8 cellular contexts compared by ENCODE assay signal in the genomic region with DNA sequence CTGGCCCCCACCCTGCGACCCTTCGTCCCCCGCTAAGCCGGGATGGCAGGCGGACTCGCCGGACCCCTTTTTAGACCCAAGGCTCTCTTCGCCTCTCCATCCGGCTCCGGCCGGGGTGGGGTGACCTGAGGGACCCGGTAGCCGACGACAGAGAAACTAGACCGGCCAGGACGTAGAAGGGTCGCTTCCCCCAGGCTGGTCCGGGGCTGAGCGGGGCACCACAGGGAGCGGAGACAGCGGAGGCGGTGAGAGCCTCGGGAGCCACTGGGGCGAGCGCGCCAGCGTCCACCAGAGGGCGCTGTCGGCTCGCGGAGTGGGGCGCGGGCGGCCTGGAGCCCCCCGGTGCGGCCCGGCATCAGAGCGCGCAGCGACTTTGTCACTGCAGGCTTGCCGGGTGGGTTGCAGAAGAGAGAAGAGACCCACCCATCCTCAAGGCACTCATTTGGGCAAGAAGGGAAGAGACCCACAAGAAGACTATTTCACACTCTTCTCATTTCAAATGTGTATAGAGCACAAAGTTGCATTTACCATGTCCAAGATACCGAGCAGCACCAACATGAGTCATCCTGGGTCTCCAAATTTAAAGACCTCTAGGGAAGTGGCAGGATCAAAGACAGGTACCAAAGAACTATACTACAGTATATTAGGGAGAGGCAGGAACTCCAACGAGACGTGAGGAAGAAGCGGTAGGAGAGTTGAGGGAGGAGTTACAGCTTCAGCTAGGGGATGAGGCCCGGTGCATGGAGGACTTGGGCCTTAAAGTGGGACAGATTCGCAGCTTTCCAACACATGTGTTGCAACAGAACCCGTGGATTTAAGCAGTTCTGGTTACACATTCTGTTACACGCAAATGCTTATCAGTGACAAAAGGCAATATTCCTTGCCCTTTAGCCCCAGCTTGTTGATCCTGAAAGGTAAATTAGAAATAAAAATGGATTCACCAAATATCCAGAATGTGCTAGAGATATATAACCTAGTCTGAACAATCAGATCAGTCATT. TPM values are rescaled to one million over a fixed set of nuclear protein-coding genes. Genes with fewer than 3 reads are reported as not detected.
A peak's percentile ranks its signal among the peaks of the same experiment; 100 is the strongest.
DNase-seq lines count a peak whose midpoint lies in the region; ATAC-seq and TF ChIP-seq lines count a peak whose summit lies in the region.

No MANE protein-coding gene starts in this region.

- H3K9me3 ChIP-seq in PC-9 (ENCODE audit: insufficient read depth, low read depth): no peaks in the 10 kb centered on the region; the same call in 1 of the 2 replicates

- no peaks in the 10 kb centered on the region for H4K20me1 ChIP-seq in PC-9 (ENCODE audit: insufficient read depth)

- peak overlapping the region; percentile 97 for H3K4me2 ChIP-seq in PC-9

- no peaks in the 10 kb centered on the region for H3K9me3 Mint-ChIP-seq in neural crest cell

- BruUV-seq in PC-9 (replicated peaks; lab: Mats Ljungman, UMichigan): no TSS peak

- peak overlapping the region; percentile 88 for H2AFZ ChIP-seq in PC-9

- no peaks in the 10 kb centered on the region for H3K9me2 ChIP-seq in PC-9 (ENCODE audit: insufficient read depth)

- POLR2A ChIA-PET in PC-9 (lab: Charles Lee; ENCODE audit: unreplicated experiment): interaction anchor here (0.6 kb wide), 1 partner anchor 1212 kb away, joined by 9 read pairs; no protein-coding TSS in a partner anchor

- H3K4me3 ChIP-seq in PC-9 (peak overlapping the region; percentile 61), foreskin fibroblast (ENCODE audit: low read depth in 1 of 2, low read length in 2 of 2) (peak overlapping the region; percentile 74 to 76)

- peak; percentile 96 for ATAC-seq in GM19025 (IDR thresholded peaks at IDR 0.05; ENCODE audit: low read depth, unreplicated experiment)
- ATAC-seq in HG03460 (IDR thresholded peaks at IDR 0.05; ENCODE audit: unreplicated experiment): peak; percentile 71

- H3K27me3 Mint-ChIP-seq in neural crest cell (ENCODE audit: low read depth): peaks cover 48% of the 10 kb centered on the region

- H3K79me2 ChIP-seq in PC-9 (ENCODE audit: low read depth): no peaks in the 10 kb centered on the region

- H3K36me3 Mint-ChIP-seq in neural crest cell (ENCODE audit: low read depth): no peaks in the 10 kb centered on the region

- H3K4me1 ChIP-seq in PC-9 (replicated peaks; ENCODE audit: insufficient read depth): peaks cover 9% of the 10 kb centered on the region; the same call in 1 of the 2 replicates

- H3K4me3 Mint-ChIP-seq in neural crest cell: no peak overlapping the region

- peak; percentile 95 for DNase-seq in AG20443 (ENCODE audit: low spot score)
- DNase-seq in PC-9: peak in 1 of 2 experiments; percentile 72
- DNase-seq in activated T-helper 9 cell treated with anti-CD3 and anti-CD28 coated beads, Interleukin-2, amount 50 U/mL, for 16 hours (ENCODE audit: low read depth): peak; percentile 63
- DNase-seq in foreskin fibroblast: peak; percentile 48 to 87
- peak; percentile 84 for DNase-seq in neural crest cell (ENCODE audit: low read depth, low spot score)
- DNase-seq in superior temporal gyrus (ENCODE audit: extremely low spot score): peak; percentile 81

- intact Hi-C loops in PC-9 (cut with micrococcal nuclease; ENCODE audit: unreplicated experiment): loop anchor here (1.0 to 2.0 kb wide), 4 partner anchors 134 to 817 kb away; no protein-coding TSS in a partner anchor

- peaks cover 6% of the 10 kb centered on the region for H3K4me1 Mint-ChIP-seq in neural crest cell

- CTCF ChIA-PET in PC-9 (lab: Charles Lee): interaction anchor here (0.7 kb wide), 1 partner anchor 68 kb away, joined by 3 read pairs; no protein-coding TSS in a partner anchor

- H3K27me3 ChIP-seq in PC-9 (ENCODE audit: insufficient read depth, low read depth): no peaks in the 10 kb centered on the region

- no peak overlapping the region for H3K27ac ChIP-seq in PC-9

- TF ChIP-seq CTCF in PC-9 (conservative IDR thresholded peaks at IDR 0.05): peak; percentile 99
- peak; percentile 78 for TF ChIP-seq CTCF in foreskin fibroblast (IDR thresholded peaks at IDR 0.05; ENCODE audit: low read depth, low read length)
- TF ChIP-seq CTCF in neural crest cell (conservative IDR thresholded peaks at IDR 0.05): peak; percentile 99

- H3K27ac Mint-ChIP-seq in neural crest cell (ENCODE audit: unreplicated experiment): no peak overlapping the region

- no peaks in the 10 kb centered on the region for H3K36me3 ChIP-seq in PC-9 (ENCODE audit: low read depth)

- peaks cover 4% of the 10 kb centered on the region; the same call in 1 of the 2 replicates for H3F3A ChIP-seq in PC-9 (ENCODE audit: insufficient read depth, low read depth)

RNA-seq across cellular contexts. Expression of a gene that starts 7.6 kb away (rescaled TPM):
- 21.7 and 24.0 TPM in 2 replicates for total RNA-seq in PC-9 (2021)
- total RNA-seq in neural crest cell: 15.6 and 15.9 TPM in 2 replicates

RNA-seq across cellular contexts. Expression of a gene that starts 32.8 kb away (rescaled TPM):
- total RNA-seq in PC-9 (2021): 17.8 and 20.9 TPM in 2 replicates
- 20.1 and 21.4 TPM in 2 replicates for total RNA-seq in neural crest cell
